ENCODE assay signal across 1 cellular context in genomic region chr18:46646468-46646867, GRCh38.
TF ChIP-seq lines count a peak whose summit lies in the region.

No MANE protein-coding gene starts in this region.

TF ChIP-seq in H1, 55 proteins besides CTCF, POLR2A, EP300 and RAD21:
- TF ChIP-seq CHD2 (IDR thresholded peaks at IDR 0.05; ENCODE audit: low read length) (no peak), BRCA1 (IDR thresholded peaks at IDR 0.05; ENCODE audit: low read depth, low read length) (no peak), EZH2 (IDR thresholded peaks at IDR 0.05; ENCODE audit: low read depth, low read length, severe bottlenecking) (no peak), EGR1 (IDR thresholded peaks at IDR 0.05; ENCODE audit: borderline replicate concordance, low read depth, low read length) (no peak), JUN (IDR thresholded peaks at IDR 0.05; ENCODE audit: low read depth, low read length) (no peak), TAF1 (IDR thresholded peaks at IDR 0.05; ENCODE audit: low read depth, low read length) (no peak), ATF3 (IDR thresholded peaks at IDR 0.05; ENCODE audit: insufficient read depth, low read depth, low read length) (no peak), NRF1 (IDR thresholded peaks at IDR 0.05; ENCODE audit: low read depth, low read length) (no peak), PHF8 (conservative IDR thresholded peaks at IDR 0.05; ENCODE audit: low read depth, low read length) (no peak), USF2 (IDR thresholded peaks at IDR 0.05; ENCODE audit: low read length) (no peak), ATF2 (IDR thresholded peaks at IDR 0.05; ENCODE audit: low read length) (no peak), MAX (IDR thresholded peaks at IDR 0.05) (no peak), TBP (IDR thresholded peaks at IDR 0.05; ENCODE audit: low read depth, low read length) (no peak), RNF2 (IDR thresholded peaks at IDR 0.05; ENCODE audit: borderline replicate concordance, low read depth, low read length, missing control alignments, poor library complexity, severe bottlenecking) (no peak), CTBP2 (IDR thresholded peaks at IDR 0.05; ENCODE audit: borderline replicate concordance, insufficient read depth, insufficient read length, low read length) (no peak), SIRT6 (IDR thresholded peaks at IDR 0.05; ENCODE audit: low read length) (no peak), TAF7 (optimal IDR thresholded peaks at IDR 0.05; ENCODE audit: borderline replicate concordance, low read depth, low read length) (no peak)
